Comparison of ENCODE assay signal across 11 cellular contexts in genomic region chr19:53328967-53329366, GRCh38. TPM values are rescaled to one million over a fixed set of nuclear protein-coding genes. Genes with fewer than 3 reads are reported as not detected.
DNase-seq lines count a peak whose midpoint lies in the region; ATAC-seq and TF ChIP-seq lines count a peak whose summit lies in the region.
"Had no signal": no experiment of that assay in that cellular context is flagged by ENCODE, and none has a peak within 500 bp of the region (broad histone marks: within the 10 kb centered on the region; RNA-seq: fewer than 3 reads in every experiment).

No MANE protein-coding gene starts in this region.

- no peak for TF ChIP-seq CTCF in left ventricle myocardium inferior (IDR thresholded peaks at IDR 0.05; ENCODE audit: borderline replicate concordance)

- H3K9me3 ChIP-seq in left ventricle myocardium inferior (replicated peaks) = peaks cover 41% of the 10 kb centered on the region

- H3K36me3 ChIP-seq in left ventricle myocardium inferior = no peaks in the 10 kb centered on the region

- H3K27ac Mint-ChIP-seq in activated naive CD8-positive, alpha-beta T cell = no peak overlapping the region
- peak overlapping the region; percentile 51 for H3K27ac Mint-ChIP-seq in stimulated activated naive B cell treated with anti-CD40 and anti-IgM and Interleukin-4, amounts not matched to agents 10 μg/mL and 1 μg/mL and 100 μg/mL, for 72 hours

- H3K36me3 Mint-ChIP-seq in activated naive CD8-positive, alpha-beta T cell = peaks cover 28% of the 10 kb centered on the region
- H3K36me3 Mint-ChIP-seq in stimulated activated naive B cell treated with anti-CD40 and anti-IgM and Interleukin-4, amounts not matched to agents 10 μg/mL and 1 μg/mL and 100 μg/mL, for 72 hours = peaks cover 14 to 32% of the 10 kb centered on the region in 2 donors

- H3K27ac ChIP-seq in left ventricle myocardium inferior (replicated peaks) = no peak overlapping the region

- H3K4me3 ChIP-seq in left ventricle myocardium inferior = peak overlapping the region; percentile 50

- peak; percentile 20 for DNase-seq in activated CD4-positive, alpha-beta T cell treated with anti-CD3 and anti-CD28 coated beads for 48 hours
- no peak for DNase-seq in activated CD4-positive, alpha-beta T cell treated with anti-CD3 and anti-CD28 coated beads, Interleukin-2, amount 50 U/mL, for 4 hours
- DNase-seq in left ventricle myocardium inferior = peak; percentile 70
- peak; percentile 22 for DNase-seq in stimulated activated naive B cell treated with anti-CD40 and anti-IgM and Interleukin-4, amounts not matched to agents 10 μg/mL and 1 μg/mL and 100 μg/mL, for 72 hours
- no peak for DNase-seq in DMS 273 (lab: John Stamatoyannopoulos, UW; ENCODE audit: unreplicated experiment)
- DNase-seq: activated effector memory CD4-positive, alpha-beta T cell treated with Interleukin-2 at 50 U/mL for 16 hours; Karpas-422; SHP77 had no signal

- peak overlapping the region; percentile 73 for H3K4me3 Mint-ChIP-seq in activated naive CD8-positive, alpha-beta T cell
- peak overlapping the region; percentile 79 to 82 for H3K4me3 Mint-ChIP-seq in stimulated activated naive B cell treated with anti-CD40 and anti-IgM and Interleukin-4, amounts not matched to agents 10 μg/mL and 1 μg/mL and 100 μg/mL, for 72 hours

- H3K27me3 Mint-ChIP-seq in activated naive CD8-positive, alpha-beta T cell = peaks cover 24% of the 10 kb centered on the region
- peaks cover 22 to 34% of the 10 kb centered on the region in 2 donors for H3K27me3 Mint-ChIP-seq in stimulated activated naive B cell treated with anti-CD40 and anti-IgM and Interleukin-4, amounts not matched to agents 10 μg/mL and 1 μg/mL and 100 μg/mL, for 72 hours

- H3K9me3 Mint-ChIP-seq in activated naive CD8-positive, alpha-beta T cell (ENCODE audit: low read depth) = peaks cover 17% of the 10 kb centered on the region
- H3K9me3 Mint-ChIP-seq in stimulated activated naive B cell treated with anti-CD40 and anti-IgM and Interleukin-4, amounts not matched to agents 10 μg/mL and 1 μg/mL and 100 μg/mL, for 72 hours = peaks cover 20 to 21% of the 10 kb centered on the region in 2 donors

- intact Hi-C loops in left ventricle myocardium inferior (cut with micrococcal nuclease) = no loop called here

- H3K4me1 ChIP-seq in left ventricle myocardium inferior = peaks cover 13% of the 10 kb centered on the region

- H3K27me3 ChIP-seq in left ventricle myocardium inferior (ENCODE audit: low read depth) = peaks cover 48% of the 10 kb centered on the region

- H3K4me1 Mint-ChIP-seq in activated naive CD8-positive, alpha-beta T cell (ENCODE audit: low read depth) = peaks cover 7% of the 10 kb centered on the region
- H3K4me1 Mint-ChIP-seq in stimulated activated naive B cell treated with anti-CD40 and anti-IgM and Interleukin-4, amounts not matched to agents 10 μg/mL and 1 μg/mL and 100 μg/mL, for 72 hours = peaks cover 5 to 11% of the 10 kb centered on the region in 2 donors

- ATAC-seq in stimulated activated naive B cell treated with anti-CD40 and anti-IgM and Interleukin-4, amounts not matched to agents 10 μg/mL and 1 μg/mL and 100 μg/mL, for 72 hours (replicated peaks) = peak; percentile 31 to 39
- ATAC-seq in HG02840 (IDR thresholded peaks at IDR 0.05; ENCODE audit: low FRiP score, unreplicated experiment) (no peak), GM19023 (IDR thresholded peaks at IDR 0.05; ENCODE audit: unreplicated experiment) (no peak)

RNA-seq across cellular contexts. Expression of gene ZNF845, which starts 4.6 kb away (rescaled TPM):
- 3.5 TPM for total RNA-seq in left ventricle myocardium inferior

RNA-seq across cellular contexts. Expression of gene ZNF525, which starts 36.5 kb away (rescaled TPM):
- total RNA-seq in left ventricle myocardium inferior = 4.3 TPM

Comparison
In these comparisons a context has a peak if more than half of its experiments do, and no peak if none do; other contexts are left out.
1. DNase-seq: peak in activated CD4-positive, alpha-beta T cell treated with anti-CD3 and anti-CD28 coated beads for 48 hours (single experiment), left ventricle myocardium inferior (single experiment) and stimulated activated naive B cell treated with anti-CD40 and anti-IgM and Interleukin-4, amounts not matched to agents 10 μg/mL and 1 μg/mL and 100 μg/mL, for 72 hours (single experiment); none in activated CD4-positive, alpha-beta T cell treated with anti-CD3 and anti-CD28 coated beads, Interleukin-2, amount 50 U/mL, for 4 hours (0 of 2) and DMS 273 (single experiment).
2. ATAC-seq: peak in stimulated activated naive B cell treated with anti-CD40 and anti-IgM and Interleukin-4, amounts not matched to agents 10 μg/mL and 1 μg/mL and 100 μg/mL, for 72 hours (2 of 2); none in HG02840 (single experiment) and GM19023 (single experiment).